ENCODE assay signal across 8 cellular contexts in the genomic region with DNA sequence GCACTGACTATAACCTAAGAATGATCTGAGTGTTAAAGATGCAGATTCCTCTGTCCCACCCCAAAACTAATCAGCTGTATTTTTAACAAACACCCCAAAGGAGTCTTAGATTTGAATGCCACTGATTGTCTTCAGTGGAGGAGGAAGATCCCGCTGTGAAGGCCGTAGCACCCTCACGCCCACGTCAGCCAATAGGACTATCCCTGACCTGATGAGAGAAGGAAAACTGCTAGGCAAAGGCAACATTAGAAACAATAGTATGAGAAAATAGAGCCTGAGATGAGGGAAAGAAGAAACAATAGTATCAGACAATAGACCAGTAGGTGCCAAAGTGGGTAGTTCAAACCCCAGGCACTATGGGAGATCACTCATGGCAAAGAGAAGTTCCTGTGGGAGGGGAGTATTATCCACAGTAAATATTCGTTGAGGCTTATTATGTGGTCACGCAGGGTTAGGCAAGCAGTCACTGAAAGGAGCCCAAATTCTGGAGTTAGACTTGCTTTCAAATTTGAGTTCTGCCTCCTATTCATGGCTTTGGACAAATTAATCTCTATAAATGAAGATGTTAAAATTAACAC. TPM values are rescaled to one million over a fixed set of nuclear protein-coding genes. Genes with fewer than 3 reads are reported as not detected.
DNase-seq lines count a peak whose midpoint lies in the region; ATAC-seq and TF ChIP-seq lines count a peak whose summit lies in the region.

No MANE protein-coding gene starts in this region.

- intact Hi-C loops in breast epithelium (cut with DNase I; ENCODE audit: low total_unique reads): loop anchor here (1.0 kb wide), 1 partner anchor 33 kb away; no protein-coding TSS in a partner anchor

- H3K4me3 ChIP-seq in AG04449 (ENCODE audit: low read depth, low read length): peak overlapping the region; percentile 83
- peak overlapping the region; percentile 99 for H3K4me3 ChIP-seq in HUES64 (ENCODE audit: low read length)
- H3K4me3 ChIP-seq in breast epithelium: peak overlapping the region; percentile 77 to 90 (median 87)
- H3K4me3 ChIP-seq in muscle layer of duodenum (ENCODE audit: low read depth in 1 of 2, low read length in 2 of 2): peak overlapping the region; percentile 91 to 97

- CTCF ChIA-PET in AG04449 (lab: Yijun Ruan, JAX): interaction anchor here (1.2 to 6.9 kb wide), 4 partner anchors 18 to 177 kb away, joined by 4 to 50 read pairs (median 12); a partner anchor contains a TSS

- H3K9ac ChIP-seq in HUES64 (ENCODE audit: low read depth, low read length): no peak overlapping the region

- H3K27ac ChIP-seq in HUES64 (ENCODE audit: low read depth, low read length) (peak overlapping the region; percentile 100; the same call in 1 of the 2 replicates), breast epithelium (peak overlapping the region; percentile 100), muscle layer of duodenum (ENCODE audit: low read length) (peak overlapping the region; percentile 98)

- DNase-seq in AG04449 (ENCODE audit: low read depth, low spot score) (no peak), breast epithelium (ENCODE audit: low spot score in 2 of 2) (peak in 1 of 2 donors; percentile 5), NCI-H2196 treated with DMSO at 0.1 percent for 48 hours (lab: John Stamatoyannopoulos, UW; ENCODE audit: unreplicated experiment) (no peak), HCEC 1CT (no peak), RKO (ENCODE audit: low spot score) (no peak)

- POLR2A ChIA-PET in AG04449 (lab: Yijun Ruan, JAX): interaction anchor here (0.8 kb wide), 1 partner anchor 34 kb away, joined by 3 read pairs; no protein-coding TSS in a partner anchor

- 46% methylated on average over 6 of the region's 6 CpGs for WGBS in HUES64

- no peak for TF ChIP-seq CTCF in AG04449 (IDR thresholded peaks at IDR 0.05; ENCODE audit: insufficient read depth, low read length, missing control alignments)
- no peak for TF ChIP-seq CTCF in breast epithelium (IDR thresholded peaks at IDR 0.05)

- H3K36me3 ChIP-seq in HUES64 (ENCODE audit: insufficient read depth, low read length) (peaks cover 13% of the 10 kb centered on the region), breast epithelium (no peaks in the 10 kb centered on the region), muscle layer of duodenum (ENCODE audit: control insufficient read depth in 1 of 2, insufficient read depth in 2 of 2, low read length in 2 of 2) (peaks cover 0 to 24% of the 10 kb centered on the region in 2 donors)

- no peak for TF ChIP-seq POLR2A in breast epithelium (IDR thresholded peaks at IDR 0.05)

- H3K9me3 ChIP-seq in HUES64 (ENCODE audit: insufficient read depth, low read depth, low read length): no peaks in the 10 kb centered on the region
- no peaks in the 10 kb centered on the region for H3K9me3 ChIP-seq in breast epithelium
- no peaks in the 10 kb centered on the region for H3K9me3 ChIP-seq in muscle layer of duodenum (ENCODE audit: control insufficient read depth in 1 of 2, low read length in 2 of 2)

- ATAC-seq in GM19467 (IDR thresholded peaks at IDR 0.05; ENCODE audit: unreplicated experiment): no peak

- no peaks in the 10 kb centered on the region for H3K27me3 ChIP-seq in HUES64 (ENCODE audit: insufficient read depth, low read length)
- no peaks in the 10 kb centered on the region for H3K27me3 ChIP-seq in breast epithelium
- no peaks in the 10 kb centered on the region for H3K27me3 ChIP-seq in muscle layer of duodenum (ENCODE audit: low read depth, low read length)

- peaks cover 18% of the 10 kb centered on the region for H3K4me1 ChIP-seq in HUES64 (ENCODE audit: insufficient read depth, low read length)
- H3K4me1 ChIP-seq in breast epithelium: peaks cover 0 to 6% of the 10 kb centered on the region in 2 donors
- peaks cover 15 to 33% of the 10 kb centered on the region in 2 donors for H3K4me1 ChIP-seq in muscle layer of duodenum (ENCODE audit: control insufficient read depth in 1 of 2, insufficient read depth in 2 of 2, low read length in 2 of 2)

RNA-seq across cellular contexts. Expression of a gene that starts 2.8 kb away (rescaled TPM):
- polyA plus RNA-seq in HUES64 (2013, experiment 1 of 2): 369 TPM
- polyA plus RNA-seq in HUES64 (2013, experiment 2 of 2): 368 TPM
- total RNA-seq in breast epithelium: 100 to 1,000 TPM; 121 to 210 (median 145) TPM
